Comparison of ENCODE assay signal across 11 cellular contexts in genomic region chr11:111370902-111371578, GRCh38. TPM values are rescaled to one million over a fixed set of nuclear protein-coding genes. Genes with fewer than 3 reads are reported as not detected.
DNase-seq lines count a peak whose midpoint lies in the region; ATAC-seq, FAIRE-seq and TF ChIP-seq lines count a peak whose summit lies in the region.
"Had no signal": no experiment of that assay in that cellular context is flagged by ENCODE, and none has a peak within 500 bp of the region (broad histone marks: within the 10 kb centered on the region; RNA-seq: fewer than 3 reads in every experiment).

No MANE protein-coding gene starts in this region.

- no peak overlapping the region for H2AFZ ChIP-seq in hepatocyte

- H3K36me3 ChIP-seq in hepatocyte (replicated peaks; ENCODE audit: insufficient read depth, low read depth): no peaks in the 10 kb centered on the region

- peak overlapping the region in 1 of 2 donors; percentile 64 for H3K4me3 Mint-ChIP-seq in activated T-cell treated with anti-CD3 and anti-CD28 coated beads, Interleukin-2, amount 50 U/mL, for 72 hours
- H3K4me3 Mint-ChIP-seq: CD4-positive, alpha-beta memory T cell had no signal

- no peak overlapping the region for H3K27ac ChIP-seq in hepatocyte
- no peak overlapping the region for H3K27ac ChIP-seq in dorsolateral prefrontal cortex
- H3K27ac ChIP-seq: psoas muscle had no signal

- H3K9me2 ChIP-seq in hepatocyte (replicated peaks; ENCODE audit: insufficient read depth): no peaks in the 10 kb centered on the region

- TF ChIP-seq CTCF in GM12865 (IDR thresholded peaks at IDR 0.05; ENCODE audit: insufficient read depth, low read depth, low read length, missing control alignments) (no peak), hepatocyte (IDR thresholded peaks at IDR 0.05; ENCODE audit: poor library complexity) (no peak), dorsolateral prefrontal cortex (IDR thresholded peaks at IDR 0.05 in 54 of 56, conservative IDR thresholded peaks at IDR 0.05 in 2 of 56; ENCODE audit: low read depth in 1 of 56, partially characterized antibody in 56 of 56) (no peak)

- no peak overlapping the region for H3K4me2 ChIP-seq in hepatocyte

- H3K36me3 Mint-ChIP-seq in activated T-cell treated with anti-CD3 and anti-CD28 coated beads, Interleukin-2, amount 50 U/mL, for 72 hours (ENCODE audit: insufficient read depth in 2 of 2): no peaks in the 10 kb centered on the region
- H3K36me3 Mint-ChIP-seq: CD4-positive, alpha-beta memory T cell had no signal

- H4K20me1 ChIP-seq in hepatocyte (ENCODE audit: insufficient read depth, poor library complexity, severe bottlenecking): no peaks in the 10 kb centered on the region

- H3K79me2 ChIP-seq in hepatocyte: no peaks in the 10 kb centered on the region

- peaks cover 4% of the 10 kb centered on the region for H3K4me1 ChIP-seq in hepatocyte (ENCODE audit: insufficient read depth)
- H3K4me1 ChIP-seq: psoas muscle had no signal

- H3K27ac Mint-ChIP-seq in activated T-cell treated with anti-CD3 and anti-CD28 coated beads, Interleukin-2, amount 50 U/mL, for 72 hours: peak overlapping the region; percentile 56

- H3K27me3 ChIP-seq in hepatocyte: no peaks in the 10 kb centered on the region
- H3K27me3 ChIP-seq in dorsolateral prefrontal cortex: no peaks in the 10 kb centered on the region

- FAIRE-seq in GM19239 (lab: Jason Lieb, UNC) (peak; percentile 100), HTR-8/SVneo (lab: Jason Lieb, UNC) (no peak)

- no peaks in the 10 kb centered on the region for H3K27me3 Mint-ChIP-seq in activated T-cell treated with anti-CD3 and anti-CD28 coated beads, Interleukin-2, amount 50 U/mL, for 72 hours (ENCODE audit: low read depth)
- H3K27me3 Mint-ChIP-seq: CD4-positive, alpha-beta memory T cell had no signal

- no peaks in the 10 kb centered on the region for H3K9me3 ChIP-seq in hepatocyte (ENCODE audit: low read depth)
- H3K9me3 ChIP-seq: psoas muscle had no signal

- 83% methylated on average over 7 of the region's 7 CpGs for WGBS in hepatocyte (ENCODE audit: low lambda C conversion rate, missing lambda C conversion rate)

- peak; percentile 27 for ATAC-seq in HG03045 (IDR thresholded peaks at IDR 0.05; ENCODE audit: unreplicated experiment)
- ATAC-seq in activated T-cell treated with anti-CD3 and anti-CD28 coated beads, Interleukin-2, amount 50 U/mL, for 72 hours (replicated peaks in 1 of 2): peak; percentile 85 to 90
- ATAC-seq: psoas muscle had no signal

- DNase-seq in GM12865 (ENCODE audit: low read depth) (peak; percentile 85), GM19239 (ENCODE audit: insufficient read length, low spot score) (no peak), hepatocyte (ENCODE audit: low spot score) (no peak), dorsolateral prefrontal cortex (no peak), HTR-8/SVneo (ENCODE audit: insufficient read length, low spot score) (no peak), posterior cingulate gyrus (no peak)
- peak; percentile 43 to 56 for DNase-seq in activated T-cell treated with anti-CD3 and anti-CD28 coated beads, Interleukin-2, amount 50 U/mL, for 72 hours
- DNase-seq: CD4-positive, alpha-beta memory T cell; psoas muscle had no signal

- no peaks in the 10 kb centered on the region for H3K9me3 Mint-ChIP-seq in activated T-cell treated with anti-CD3 and anti-CD28 coated beads, Interleukin-2, amount 50 U/mL, for 72 hours
- H3K9me3 Mint-ChIP-seq: CD4-positive, alpha-beta memory T cell had no signal

- H3K4me1 Mint-ChIP-seq in activated T-cell treated with anti-CD3 and anti-CD28 coated beads, Interleukin-2, amount 50 U/mL, for 72 hours (ENCODE audit: low read depth): peaks cover 30% of the 10 kb centered on the region

- intact Hi-C loops in dorsolateral prefrontal cortex (cut with DNase I): no loop called here
- intact Hi-C loops in posterior cingulate gyrus (cut with DNase I): no loop called here

- H3K4me3 ChIP-seq in GM12865 (ENCODE audit: low read depth, low read length): peak overlapping the region; percentile 97
- no peak overlapping the region for H3K4me3 ChIP-seq in hepatocyte
- no peak overlapping the region for H3K4me3 ChIP-seq in dorsolateral prefrontal cortex
- H3K4me3 ChIP-seq: psoas muscle had no signal

RNA-seq across cellular contexts. Expression of gene POU2AF1, which starts 8.0 kb away (rescaled TPM):
- total RNA-seq in activated T-cell treated with anti-CD3 and anti-CD28 coated beads, Interleukin-2, amount 50 U/mL, for 72 hours: 10 to 100 TPM in 1 of 2 donors, 1 to 10 TPM in 1; 2.5 to 12.4 TPM
- 0.08 and 0.23 TPM in 2 replicates for total RNA-seq in hepatocyte
- polyA plus RNA-seq in hepatocyte: 0.06 TPM in 1 of 2 replicates, not detected in the other
- total RNA-seq in dorsolateral prefrontal cortex: 1 to 10 TPM in 65 of 120 experiments, under 1 TPM in 48, not detected in 7; 0.14 to 6.3 (median 1.1) TPM
- total RNA-seq: RPMI7951 had no signal

Comparison
In these comparisons a context has a peak if more than half of its experiments do, and no peak if none do; other contexts are left out.
1. DNase-seq: peak in GM12865 (single experiment) and activated T-cell treated with anti-CD3 and anti-CD28 coated beads, Interleukin-2, amount 50 U/mL, for 72 hours (2 of 2); none in GM19239 (single experiment), hepatocyte (single experiment), dorsolateral prefrontal cortex (0 of 10), HTR-8/SVneo (single experiment) and posterior cingulate gyrus (0 of 10).